24 cellular contexts compared by ENCODE assay signal in the genomic region with DNA sequence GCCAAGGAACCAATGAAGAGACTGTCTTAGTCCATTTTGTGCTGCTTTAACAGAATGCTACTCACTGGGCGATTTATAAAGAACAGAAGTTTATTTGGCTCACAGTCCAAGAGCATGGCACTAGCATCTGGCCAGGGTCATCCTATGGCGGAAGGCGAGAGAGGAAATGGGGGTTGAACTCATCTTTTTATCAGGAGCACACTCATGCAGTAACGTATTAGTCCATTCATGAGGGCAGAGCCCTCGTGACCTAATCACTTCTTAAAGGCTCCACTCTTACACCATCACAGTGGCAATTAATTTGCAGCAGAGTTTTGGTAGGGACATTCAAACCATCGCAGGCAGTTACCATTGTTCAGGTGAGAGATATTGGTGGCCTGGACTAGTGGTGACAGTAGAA. TPM values are rescaled to one million over a fixed set of nuclear protein-coding genes. Genes with fewer than 3 reads are reported as not detected.
A peak's percentile ranks its signal among the peaks of the same experiment; 100 is the strongest.
DNase-seq lines count a peak whose midpoint lies in the region; ATAC-seq and TF ChIP-seq lines count a peak whose summit lies in the region.
"Had no signal": no experiment of that assay in that cellular context is flagged by ENCODE, and none has a peak within 500 bp of the region (broad histone marks: within the 10 kb centered on the region; RNA-seq: fewer than 3 reads in every experiment).

No MANE protein-coding gene starts in this region.

- no peak overlapping the region for H3K9ac ChIP-seq in parathyroid adenoma

- H3K9me3 ChIP-seq in left ventricle myocardium inferior (replicated peaks) (no peaks in the 10 kb centered on the region), esophagus squamous epithelium (no peaks in the 10 kb centered on the region), parathyroid adenoma (ENCODE audit: control insufficient read depth, low read length) (no peaks in the 10 kb centered on the region), transverse colon (no peaks in the 10 kb centered on the region)
- H3K9me3 ChIP-seq: gastrocnemius medialis, ovary had no signal

- TF ChIP-seq EP300 in transverse colon (IDR thresholded peaks at IDR 0.05; ENCODE audit: low read depth) = no peak

- DNase-seq in left ventricle myocardium inferior (no peak), cardiac septum (ENCODE audit: low spot score) (no peak), esophagus squamous epithelium (lab: John Stamatoyannopoulos, UW) (no peak), transverse colon (no peak), omental fat pad (ENCODE audit: low spot score) (no peak), NCI-H82 (lab: John Stamatoyannopoulos, UW) (no peak)
- DNase-seq: activated CD4-positive, alpha-beta T cell treated with anti-CD3 and anti-CD28 coated beads, Interleukin-2, amount 50 U/mL, for 4 hours; activated gamma-delta T cell treated with Interleukin-2 at 50 U/mL for 16 hours; gastrocnemius medialis; GDM1; H7; IMR-90; mesendoderm; natural killer cell; NCI-H1105 treated with DMSO at 0.1 percent for 48 hours; NCI-H2107; NCI-H510A treated with DMSO at 0.1 percent for 48 hours; ovary; stimulated activated CD4-positive, alpha-beta T cell treated with anti-CD3 and anti-CD28 coated beads, Interleukin-1b, Interleukin-23, amount 100 ng/mL, for 48 hours had no signal

- WGBS in esophagus squamous epithelium, 2 donors = 73 to 87% methylated on average over 6 of the region's 6 CpGs
- WGBS in transverse colon (ENCODE audit: low coverage in 1 of 2), 2 donors = 86 to 91% methylated on average over 6 of the region's 6 CpGs

- H3K4me1 ChIP-seq in left ventricle myocardium inferior (peaks cover 93% of the 10 kb centered on the region), esophagus squamous epithelium (peaks cover 0 to 56% (median 21%) of the 10 kb centered on the region in 3 donors), parathyroid adenoma (peaks cover 46% of the 10 kb centered on the region), transverse colon (peaks cover 42 to 91% (median 70%) of the 10 kb centered on the region in 4 donors)

- H3K27ac ChIP-seq in left ventricle myocardium inferior (replicated peaks) (peak overlapping the region; percentile 98), esophagus squamous epithelium (peak overlapping the region in 3 of 4 donors; percentile 56 to 73 (median 67)), parathyroid adenoma (peak overlapping the region; percentile 60), transverse colon (peak overlapping the region; percentile 82 to 88 (median 84))
- H3K27ac ChIP-seq: epithelial cell of prostate, ovary had no signal

- H3K27me3 ChIP-seq in left ventricle myocardium inferior (ENCODE audit: low read depth) = no peaks in the 10 kb centered on the region
- no peaks in the 10 kb centered on the region for H3K27me3 ChIP-seq in esophagus squamous epithelium
- no peaks in the 10 kb centered on the region for H3K27me3 ChIP-seq in parathyroid adenoma (ENCODE audit: control insufficient read depth, insufficient read depth, low read length)
- no peaks in the 10 kb centered on the region for H3K27me3 ChIP-seq in transverse colon
- H3K27me3 ChIP-seq: gastrocnemius medialis, ovary had no signal

- intact Hi-C loops in left ventricle myocardium inferior (cut with micrococcal nuclease) (no loop called here), cardiac septum (cut with DNase I) (no loop called here), esophagus squamous epithelium (cut with DNase I) (no loop called here), transverse colon (cut with DNase I; ENCODE audit: low total_unique reads) (no loop called here)

- no peak overlapping the region for H3K4me2 ChIP-seq in parathyroid adenoma (ENCODE audit: low read length)

- no peak for TF ChIP-seq POLR2A in esophagus squamous epithelium (IDR thresholded peaks at IDR 0.05)
- TF ChIP-seq POLR2A in transverse colon (IDR thresholded peaks at IDR 0.05) = no peak

- peaks cover 88% of the 10 kb centered on the region for H3K79me2 ChIP-seq in parathyroid adenoma

- no peak overlapping the region for H2AFZ ChIP-seq in parathyroid adenoma

- in situ Hi-C loops in transverse colon (cut with MboI; ENCODE audit: low pct_ligation_motif_present in 1 of 4, low pct_unique_long_range_greater_than_20kb in 1 of 4, low sequenced_read_pairs in 3 of 4) = no loop called here

- ATAC-seq in omental fat pad (ENCODE audit: low FRiP score) = no peak
- no peak for ATAC-seq in SK-N-SH treated with all-trans-retinoic acid at 6 μM for 48 hours
- ATAC-seq: stimulated activated effector memory CD8-positive, alpha-beta T cell treated with anti-CD3 and anti-CD28 coated beads, Interleukin-12 subunit alpha, Interleukin-12 subunit beta, amount 100 ng/mL, for 72 hours; WTC11 had no signal

- TF ChIP-seq CTCF in left ventricle myocardium inferior (IDR thresholded peaks at IDR 0.05; ENCODE audit: borderline replicate concordance) (no peak), esophagus squamous epithelium (IDR thresholded peaks at IDR 0.05) (no peak), parathyroid adenoma (IDR thresholded peaks at IDR 0.05) (no peak), transverse colon (IDR thresholded peaks at IDR 0.05) (no peak), omental fat pad (IDR thresholded peaks at IDR 0.05) (no peak)

- H3K4me3 ChIP-seq in left ventricle myocardium inferior (no peak overlapping the region), esophagus squamous epithelium (no peak overlapping the region), parathyroid adenoma (ENCODE audit: low read depth, low read length) (no peak overlapping the region), transverse colon (no peak overlapping the region)
- H3K4me3 ChIP-seq: ovary had no signal

- H3K36me3 ChIP-seq in left ventricle myocardium inferior (no peaks in the 10 kb centered on the region), esophagus squamous epithelium (no peaks in the 10 kb centered on the region), parathyroid adenoma (ENCODE audit: control insufficient read depth, insufficient read depth, low read length) (no peaks in the 10 kb centered on the region), transverse colon (no peaks in the 10 kb centered on the region)
- H3K36me3 ChIP-seq: gastrocnemius medialis, ovary had no signal

TF ChIP-seq in SK-N-SH treated with all-trans-retinoic acid at 6 μM for 48 hours, 23 proteins besides CTCF, POLR2A, EP300 and RAD21:
- TF ChIP-seq PPARA (CRISPR knock-in tag; IDR thresholded peaks at IDR 0.05; ENCODE audit: borderline replicate concordance) (no peak), RARB (CRISPR knock-in tag; IDR thresholded peaks at IDR 0.05) (no peak), ESRRG (CRISPR knock-in tag; IDR thresholded peaks at IDR 0.05) (no peak), TCF4 (CRISPR knock-in tag; IDR thresholded peaks at IDR 0.05; ENCODE audit: borderline replicate concordance) (no peak), ZNF8 (CRISPR knock-in tag; IDR thresholded peaks at IDR 0.05) (no peak), GLIS3 (CRISPR knock-in tag; IDR thresholded peaks at IDR 0.05) (no peak), SNAI2 (CRISPR knock-in tag; IDR thresholded peaks at IDR 0.05) (no peak), TOX (CRISPR knock-in tag; IDR thresholded peaks at IDR 0.05; ENCODE audit: borderline replicate concordance) (no peak), ZNF565 (CRISPR knock-in tag; conservative IDR thresholded peaks at IDR 0.05; ENCODE audit: low read depth) (no peak), ZC3H10 (CRISPR knock-in tag; IDR thresholded peaks at IDR 0.05) (no peak), ZFP30 (CRISPR knock-in tag; IDR thresholded peaks at IDR 0.05) (no peak), ISL1 (CRISPR knock-in tag; IDR thresholded peaks at IDR 0.05) (no peak)
- TF ChIP-seq, protein P1, sequence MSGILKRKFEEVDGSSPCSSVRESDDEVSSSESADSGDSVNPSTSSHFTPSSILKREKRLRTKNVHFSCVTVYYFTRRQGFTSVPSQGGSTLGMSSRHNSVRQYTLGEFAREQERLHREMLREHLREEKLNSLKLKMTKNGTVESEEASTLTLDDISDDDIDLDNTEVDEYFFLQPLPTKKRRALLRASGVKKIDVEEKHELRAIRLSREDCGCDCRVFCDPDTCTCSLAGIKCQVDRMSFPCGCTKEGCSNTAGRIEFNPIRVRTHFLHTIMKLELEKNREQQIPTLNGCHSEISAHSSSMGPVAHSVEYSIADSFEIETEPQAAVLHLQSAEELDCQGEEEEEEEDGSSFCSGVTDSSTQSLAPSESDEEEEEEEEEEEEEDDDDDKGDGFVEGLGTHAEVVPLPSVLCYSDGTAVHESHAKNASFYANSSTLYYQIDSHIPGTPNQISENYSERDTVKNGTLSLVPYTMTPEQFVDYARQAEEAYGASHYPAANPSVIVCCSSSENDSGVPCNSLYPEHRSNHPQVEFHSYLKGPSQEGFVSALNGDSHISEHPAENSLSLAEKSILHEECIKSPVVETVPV (CRISPR knock-in tag; IDR thresholded peaks at IDR 0.05) = no peak
- TF ChIP-seq, protein P2, sequence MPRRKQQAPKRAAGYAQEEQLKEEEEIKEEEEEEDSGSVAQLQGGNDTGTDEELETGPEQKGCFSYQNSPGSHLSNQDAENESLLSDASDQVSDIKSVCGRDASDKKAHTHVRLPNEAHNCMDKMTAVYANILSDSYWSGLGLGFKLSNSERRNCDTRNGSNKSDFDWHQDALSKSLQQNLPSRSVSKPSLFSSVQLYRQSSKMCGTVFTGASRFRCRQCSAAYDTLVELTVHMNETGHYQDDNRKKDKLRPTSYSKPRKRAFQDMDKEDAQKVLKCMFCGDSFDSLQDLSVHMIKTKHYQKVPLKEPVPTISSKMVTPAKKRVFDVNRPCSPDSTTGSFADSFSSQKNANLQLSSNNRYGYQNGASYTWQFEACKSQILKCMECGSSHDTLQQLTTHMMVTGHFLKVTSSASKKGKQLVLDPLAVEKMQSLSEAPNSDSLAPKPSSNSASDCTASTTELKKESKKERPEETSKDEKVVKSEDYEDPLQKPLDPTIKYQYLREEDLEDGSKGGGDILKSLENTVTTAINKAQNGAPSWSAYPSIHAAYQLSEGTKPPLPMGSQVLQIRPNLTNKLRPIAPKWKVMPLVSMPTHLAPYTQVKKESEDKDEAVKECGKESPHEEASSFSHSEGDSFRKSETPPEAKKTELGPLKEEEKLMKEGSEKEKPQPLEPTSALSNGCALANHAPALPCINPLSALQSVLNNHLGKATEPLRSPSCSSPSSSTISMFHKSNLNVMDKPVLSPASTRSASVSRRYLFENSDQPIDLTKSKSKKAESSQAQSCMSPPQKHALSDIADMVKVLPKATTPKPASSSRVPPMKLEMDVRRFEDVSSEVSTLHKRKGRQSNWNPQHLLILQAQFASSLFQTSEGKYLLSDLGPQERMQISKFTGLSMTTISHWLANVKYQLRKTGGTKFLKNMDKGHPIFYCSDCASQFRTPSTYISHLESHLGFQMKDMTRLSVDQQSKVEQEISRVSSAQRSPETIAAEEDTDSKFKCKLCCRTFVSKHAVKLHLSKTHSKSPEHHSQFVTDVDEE (CRISPR knock-in tag; IDR thresholded peaks at IDR 0.05) = no peak

RNA-seq across cellular contexts. Expression of a gene that starts 8.5 kb away (rescaled TPM):
- 45.1 TPM for total RNA-seq in left ventricle myocardium inferior
- total RNA-seq in cardiac septum = 37.0 TPM
- 10 to 100 TPM; 23.7 to 37.0 (median 28.1) TPM for total RNA-seq in esophagus squamous epithelium
- 10 to 100 TPM; 52.5 to 69.5 (median 68.5) TPM for total RNA-seq in transverse colon
- 10 to 100 TPM; 34.7 to 36.2 (median 35.2) TPM for total RNA-seq in omental fat pad
